ENCODE assay signal across 13 cellular contexts in genomic region chr6:47484616-47485015, GRCh38. TPM values are rescaled to one million over a fixed set of nuclear protein-coding genes. Genes with fewer than 3 reads are reported as not detected.
DNase-seq lines count a peak whose midpoint lies in the region; ATAC-seq and TF ChIP-seq lines count a peak whose summit lies in the region.
"Had no signal": no experiment of that assay in that cellular context is flagged by ENCODE, and none has a peak within 500 bp of the region (broad histone marks: within the 10 kb centered on the region; RNA-seq: fewer than 3 reads in every experiment).

No MANE protein-coding gene starts in this region.

- H3K36me3 ChIP-seq in subcutaneous abdominal adipose tissue (ENCODE audit: control insufficient read depth in 5 of 5, insufficient read depth in 5 of 5, low read length in 5 of 5): no peaks in the 10 kb centered on the region
- H3K36me3 ChIP-seq: gastroesophageal sphincter had no signal

- TF ChIP-seq CTCF in fibroblast of villous mesenchyme (IDR thresholded peaks at IDR 0.05; ENCODE audit: insufficient read depth, low read depth, low read length): no peak
- TF ChIP-seq CTCF in nephron progenitor cell (IDR thresholded peaks at IDR 0.05): no peak

- H3K9me3 ChIP-seq in subcutaneous abdominal adipose tissue (ENCODE audit: control insufficient read depth in 5 of 5, low read length in 5 of 5): no peaks in the 10 kb centered on the region
- H3K9me3 ChIP-seq: gastroesophageal sphincter had no signal

- H3K27ac ChIP-seq in subcutaneous abdominal adipose tissue (ENCODE audit: low read depth, low read length): peak overlapping the region; percentile 32
- H3K27ac ChIP-seq: gastroesophageal sphincter had no signal

- H3K4me1 Mint-ChIP-seq in nephron progenitor cell: peaks cover 47% of the 10 kb centered on the region

- no peaks in the 10 kb centered on the region for H3K27me3 Mint-ChIP-seq in nephron progenitor cell (ENCODE audit: low read depth, poor library complexity)

- H3K9ac ChIP-seq in subcutaneous abdominal adipose tissue (ENCODE audit: low read length in 5 of 5): no peak overlapping the region

- no peak overlapping the region for H3K27ac Mint-ChIP-seq in nephron progenitor cell
- peak overlapping the region in 1 of 2 donors; percentile 62 for H3K27ac Mint-ChIP-seq in activated naive CD4-positive, alpha-beta T cell treated with anti-CD3 and anti-CD28 coated beads, Interleukin-2, amount 50 U/mL, for 72 hours
- H3K27ac Mint-ChIP-seq: activated CD8-positive, alpha-beta T cell treated with anti-CD3 and anti-CD28 coated beads, Interleukin-2, amount 10 ng/mL, durations not matched to agents 7 days and 5 days had no signal

- H3K4me3 Mint-ChIP-seq in nephron progenitor cell: no peak overlapping the region
- H3K4me3 Mint-ChIP-seq: activated CD8-positive, alpha-beta T cell treated with anti-CD3 and anti-CD28 coated beads, Interleukin-2, amount 10 ng/mL, durations not matched to agents 7 days and 5 days had no signal

- no peaks in the 10 kb centered on the region for H3K27me3 ChIP-seq in subcutaneous abdominal adipose tissue (ENCODE audit: control insufficient read depth in 5 of 5, insufficient read depth in 4 of 5, low read length in 5 of 5)
- H3K27me3 ChIP-seq: gastroesophageal sphincter had no signal

- no peak for ATAC-seq in GM18517 (IDR thresholded peaks at IDR 0.05; ENCODE audit: unreplicated experiment)
- no peak for ATAC-seq in activated naive CD4-positive, alpha-beta T cell treated with anti-CD3 and anti-CD28 coated beads, Interleukin-2, amount 50 U/mL, for 72 hours
- ATAC-seq: activated CD8-positive, alpha-beta T cell treated with anti-CD3 and anti-CD28 coated beads, Interleukin-2, amount 10 ng/mL, durations not matched to agents 7 days and 5 days; gastroesophageal sphincter had no signal

- H3K9me3 Mint-ChIP-seq in nephron progenitor cell: peaks cover 10% of the 10 kb centered on the region
- no peaks in the 10 kb centered on the region for H3K9me3 Mint-ChIP-seq in activated naive CD4-positive, alpha-beta T cell treated with anti-CD3 and anti-CD28 coated beads, Interleukin-2, amount 50 U/mL, for 72 hours

- peaks cover 23% of the 10 kb centered on the region for H3K36me3 Mint-ChIP-seq in nephron progenitor cell (ENCODE audit: low read depth)
- H3K36me3 Mint-ChIP-seq in activated naive CD4-positive, alpha-beta T cell treated with anti-CD3 and anti-CD28 coated beads, Interleukin-2, amount 50 U/mL, for 72 hours: peaks cover 0 to 7% of the 10 kb centered on the region in 2 donors

- DNase-seq in NCI-H748 (lab: John Stamatoyannopoulos, UW; ENCODE audit: unreplicated experiment) (peak; percentile 48), NCI-H748 treated with DMSO at 0.1 percent for 48 hours (lab: John Stamatoyannopoulos, UW) (no peak), T1000 (lab: John Stamatoyannopoulos, UW) (peak; percentile 26), fibroblast of villous mesenchyme (ENCODE audit: low read depth) (peak; percentile 78), nephron progenitor cell (no peak)
- no peak for DNase-seq in activated naive CD4-positive, alpha-beta T cell treated with anti-CD3 and anti-CD28 coated beads, Interleukin-2, amount 50 U/mL, for 72 hours (ENCODE audit: low spot score in 2 of 2)
- DNase-seq: activated CD8-positive, alpha-beta T cell treated with anti-CD3 and anti-CD28 coated beads, Interleukin-2, amount 10 ng/mL, durations not matched to agents 7 days and 5 days; AML-193; amygdala; NCI-H446 had no signal

- H3K4me3 ChIP-seq in fibroblast of villous mesenchyme (ENCODE audit: low read depth, low read length): no peak overlapping the region
- no peak overlapping the region for H3K4me3 ChIP-seq in subcutaneous abdominal adipose tissue (ENCODE audit: low read depth in 1 of 5, low read length in 5 of 5)
- H3K4me3 ChIP-seq: gastroesophageal sphincter had no signal

- peaks cover 0 to 25% (median 8%) of the 10 kb centered on the region in 5 donors for H3K4me1 ChIP-seq in subcutaneous abdominal adipose tissue (ENCODE audit: control insufficient read depth in 5 of 5, insufficient read depth in 5 of 5, low read length in 5 of 5)

RNA-seq across cellular contexts. Expression of gene CD2AP, which starts 7.0 kb away (rescaled TPM):
- 30.0 and 41.0 TPM in 2 replicates for total RNA-seq in fibroblast of villous mesenchyme
- total RNA-seq in activated naive CD4-positive, alpha-beta T cell treated with anti-CD3 and anti-CD28 coated beads, Interleukin-2, amount 50 U/mL, for 72 hours: 10 to 100 TPM; 17.9 to 32.6 TPM

Comparison
In these comparisons a context has a peak if more than half of its experiments do, and no peak if none do; other contexts are left out.
1. DNase-seq: peak in NCI-H748 (single experiment), T1000 (single experiment) and fibroblast of villous mesenchyme (single experiment); none in NCI-H748 treated with DMSO at 0.1 percent for 48 hours (single experiment), nephron progenitor cell (single experiment) and activated naive CD4-positive, alpha-beta T cell treated with anti-CD3 and anti-CD28 coated beads, Interleukin-2, amount 50 U/mL, for 72 hours (0 of 2).